16 cellular contexts compared by ENCODE assay signal in genomic region chr15:78407889-78408640, GRCh38. TPM values are rescaled to one million over a fixed set of nuclear protein-coding genes. Genes with fewer than 3 reads are reported as not detected.
A peak's percentile ranks its signal among the peaks of the same experiment; 100 is the strongest.
DNase-seq lines count a peak whose midpoint lies in the region; ATAC-seq and TF ChIP-seq lines count a peak whose summit lies in the region.
"Had no signal": no experiment of that assay in that cellular context is flagged by ENCODE, and none has a peak within 500 bp of the region (broad histone marks: within the 10 kb centered on the region; RNA-seq: fewer than 3 reads in every experiment).

No MANE protein-coding gene starts in this region.

- H3K9me3 ChIP-seq in RWPE2 (ENCODE audit: severe bottlenecking) (no peaks in the 10 kb centered on the region), neuronal stem cell (replicated peaks in 1 of 2; ENCODE audit: control insufficient read depth in 2 of 2, insufficient read depth in 1 of 2, low read depth in 1 of 2, low read length in 2 of 2) (no peaks in the 10 kb centered on the region)
- H3K9me3 ChIP-seq: MG63, Peyer's patch had no signal

- TF ChIP-seq CTCF in RWPE2 (IDR thresholded peaks at IDR 0.05; ENCODE audit: poor library complexity, severe bottlenecking) (no peak), epithelial cell of esophagus (IDR thresholded peaks at IDR 0.05; ENCODE audit: insufficient read depth, low read depth, low read length, missing control alignments) (no peak)

- H3K27me3 ChIP-seq in RWPE2 (ENCODE audit: insufficient read depth, poor library complexity, severe bottlenecking) (no peaks in the 10 kb centered on the region), neuronal stem cell (ENCODE audit: control insufficient read depth in 3 of 3, insufficient read depth in 3 of 3, low read depth in 1 of 3, low read length in 3 of 3) (no peaks in the 10 kb centered on the region)
- H3K27me3 ChIP-seq: Peyer's patch had no signal

- peaks cover 18% of the 10 kb centered on the region for H3K4me1 ChIP-seq in RWPE2 (ENCODE audit: insufficient read depth, poor library complexity, severe bottlenecking)
- peaks cover 0 to 9% of the 10 kb centered on the region in 2 donors for H3K4me1 ChIP-seq in neuronal stem cell (ENCODE audit: control insufficient read depth in 2 of 2, insufficient read depth in 1 of 2, low read depth in 1 of 2, low read length in 2 of 2)

- H3K36me3 ChIP-seq in RWPE2 (ENCODE audit: low read depth) (no peaks in the 10 kb centered on the region), neuronal stem cell (replicated peaks in 1 of 2; ENCODE audit: control insufficient read depth in 2 of 2, insufficient read depth in 2 of 2, low read length in 2 of 2) (no peaks in the 10 kb centered on the region)
- H3K36me3 ChIP-seq: MG63, Peyer's patch had no signal

- no peak overlapping the region for H3K18ac ChIP-seq in neuronal stem cell (ENCODE audit: low read length)

- no peak overlapping the region for H3K9ac ChIP-seq in neuronal stem cell (ENCODE audit: low read depth, low read length, poor library complexity)
- H3K9ac ChIP-seq: KMS-11 had no signal

- peak overlapping the region; percentile 61 for H2AFZ ChIP-seq in neuronal stem cell (ENCODE audit: low read length)

- no peaks in the 10 kb centered on the region for H3K79me1 ChIP-seq in neuronal stem cell (ENCODE audit: low read depth, low read length)

- H3K4me2 ChIP-seq in neuronal stem cell (ENCODE audit: insufficient read depth, low read length, poor library complexity, severe bottlenecking) = no peak overlapping the region
- H3K4me2 ChIP-seq: KMS-11 had no signal

- H3K23ac ChIP-seq in neuronal stem cell (ENCODE audit: low read depth, low read length, poor library complexity) = no peak overlapping the region

- WGBS in neuronal stem cell (ENCODE audit: extremely low coverage in 2 of 2, insufficient read length in 2 of 2, insufficient replicate concordance in 1 of 2), 2 donors = no CpG with 5 or more reads among the region's 8 CpGs

- ATAC-seq in RWPE2 (ENCODE audit: low read depth) = 0 out of 3 replicates have a peak, but pooled peaks have one; percentile 20
- ATAC-seq in GM21423 (IDR thresholded peaks at IDR 0.05; ENCODE audit: unreplicated experiment) = no peak

- no peak overlapping the region for H2BK120ac ChIP-seq in neuronal stem cell (ENCODE audit: low read depth, low read length)

- H2BK15ac ChIP-seq in neuronal stem cell (ENCODE audit: low read length) = no peak overlapping the region

- H2BK12ac ChIP-seq in neuronal stem cell (ENCODE audit: low read length) = no peak overlapping the region

- H3K27ac ChIP-seq in RWPE2 (ENCODE audit: poor library complexity, severe bottlenecking) = peak overlapping the region; percentile 0
- H3K27ac ChIP-seq in neuronal stem cell (replicated peaks; ENCODE audit: low read length) = no peak overlapping the region
- H3K27ac ChIP-seq: KMS-11, Peyer's patch had no signal

- no peak overlapping the region for H2AK5ac ChIP-seq in neuronal stem cell (ENCODE audit: low read depth, low read length)

- no peak overlapping the region for H4K91ac ChIP-seq in neuronal stem cell (ENCODE audit: low read depth, low read length, poor library complexity)

- H3K4me3 ChIP-seq in RWPE2 (ENCODE audit: severe bottlenecking) (no peak overlapping the region), epithelial cell of esophagus (ENCODE audit: low read length) (no peak overlapping the region), neuronal stem cell (ENCODE audit: low read length in 2 of 2) (no peak overlapping the region)
- H3K4me3 ChIP-seq: MG63, Peyer's patch had no signal

- H4K8ac ChIP-seq in neuronal stem cell (ENCODE audit: low read depth, low read length) = no peak overlapping the region

- H2BK5ac ChIP-seq in neuronal stem cell (ENCODE audit: low read length) = no peak overlapping the region

- H3K14ac ChIP-seq in neuronal stem cell (ENCODE audit: low read length) = no peak overlapping the region

- peak; percentile 28 for DNase-seq in NCI-H524 treated with DMSO at 0.1 percent for 48 hours (lab: John Stamatoyannopoulos, UW)
- DNase-seq in RWPE2 (ENCODE audit: low spot score) = no peak
- DNase-seq in epithelial cell of esophagus (ENCODE audit: low read depth) = peak; percentile 83
- no peak for DNase-seq in neuronal stem cell (ENCODE audit: low spot score)
- no peak for DNase-seq in stimulated activated CD4-positive, alpha-beta T cell treated with anti-CD3 and anti-CD28 coated beads, Interleukin-1b, Interleukin-23, amount 100 ng/mL, for 48 hours
- no peak for DNase-seq in activated T-cell treated with anti-CD3 and anti-CD28 coated beads for 4 hours
- DNase-seq: CD8-positive, alpha-beta memory T cell; GF-D8; MG63; NCI-H1092 treated with DMSO at 0.1 percent for 48 hours; NCI-H1694 treated with DMSO at 0.1 percent for 48 hours; NCI-H526 treated with DMSO at 0.1 percent for 48 hours; Peyer's patch; SHP77 treated with DMSO at 0.1 percent for 48 hours had no signal

- H3K4ac ChIP-seq in neuronal stem cell (ENCODE audit: low read length) = no peak overlapping the region

RNA-seq across cellular contexts. Expression of gene IREB2, which starts 30.0 kb away (rescaled TPM):
- polyA plus RNA-seq in neuronal stem cell (2013, experiment 1 of 2) = 32.6 TPM
- polyA plus RNA-seq in neuronal stem cell (2013, experiment 2 of 2) = 34.8 TPM

Comparison
In these comparisons a context has a peak if more than half of its experiments do, and no peak if none do; other contexts are left out.
1. DNase-seq: peak in NCI-H524 treated with DMSO at 0.1 percent for 48 hours (single experiment) and epithelial cell of esophagus (single experiment); none in RWPE2 (single experiment), neuronal stem cell (single experiment), stimulated activated CD4-positive, alpha-beta T cell treated with anti-CD3 and anti-CD28 coated beads, Interleukin-1b, Interleukin-23, amount 100 ng/mL, for 48 hours (single experiment) and activated T-cell treated with anti-CD3 and anti-CD28 coated beads for 4 hours (single experiment).